Comparison of ENCODE assay signal across 2 cellular contexts in the genomic region with DNA sequence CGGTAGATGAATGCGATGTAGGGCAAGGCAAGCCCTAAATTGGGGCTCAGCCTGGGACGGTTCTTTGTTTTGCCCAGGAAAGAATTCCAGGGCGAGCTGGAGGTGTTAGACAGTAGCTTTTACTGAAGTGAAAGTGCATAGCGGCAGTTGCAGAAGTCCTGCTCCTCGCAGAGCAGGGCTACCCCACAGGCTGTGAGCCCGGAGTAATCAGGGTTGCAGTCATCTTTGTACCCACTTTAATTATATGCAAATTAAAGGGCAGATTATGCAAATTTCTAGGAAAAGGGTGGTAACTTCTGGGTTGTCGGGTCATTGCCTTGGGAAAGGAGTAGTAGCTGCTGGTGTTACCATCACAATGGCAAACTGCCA.
A peak's percentile ranks its signal among the peaks of the same experiment; 100 is the strongest.
TF ChIP-seq lines count a peak whose summit lies in the region.

No MANE protein-coding gene starts in this region.

TF ChIP-seq in GM12891, 5 proteins besides CTCF, POLR2A, EP300 and RAD21:
- no peak for TF ChIP-seq PAX5 (IDR thresholded peaks at IDR 0.05; ENCODE audit: insufficient read depth, low read length, severe bottlenecking)
- no peak; the same call in 1 of the 2 replicates for TF ChIP-seq TAF1 (IDR thresholded peaks at IDR 0.05; ENCODE audit: low read depth, low read length)
- 0 out of 2 replicates have a peak, but pooled peaks have one; percentile 27 for TF ChIP-seq POLR2AphosphoS5 (IDR thresholded peaks at IDR 0.05; ENCODE audit: low read depth, low read length)
- peak; percentile 47 for TF ChIP-seq SPI1 (IDR thresholded peaks at IDR 0.05; ENCODE audit: low read depth, low read length)
- TF ChIP-seq POU2F2 (IDR thresholded peaks at IDR 0.05; ENCODE audit: low read depth, low read length): peak; percentile 90

TF ChIP-seq in HepG2, 621 proteins besides CTCF, POLR2A, EP300 and RAD21:
- TF ChIP-seq GABPB1 (CRISPR knock-in tag; IDR thresholded peaks at IDR 0.05) (no peak), ZNF788 (CRISPR knock-in tag; IDR thresholded peaks at IDR 0.05; ENCODE audit: borderline replicate concordance) (no peak), MYNN (CRISPR knock-in tag; IDR thresholded peaks at IDR 0.05; ENCODE audit: low read depth) (no peak), TBP (CRISPR knock-in tag; IDR thresholded peaks at IDR 0.05) (no peak), ZNF234 (CRISPR knock-in tag; conservative IDR thresholded peaks at IDR 0.05) (no peak), KDM5A (IDR thresholded peaks at IDR 0.05; ENCODE audit: borderline replicate concordance, low read length) (no peak), FOXJ3 (CRISPR knock-in tag; IDR thresholded peaks at IDR 0.05; ENCODE audit: borderline replicate concordance) (no peak), ARNT2 (CRISPR knock-in tag; IDR thresholded peaks at IDR 0.05; ENCODE audit: low read depth) (no peak), SMAD1 (CRISPR knock-in tag; IDR thresholded peaks at IDR 0.05; ENCODE audit: borderline replicate concordance, low read depth) (no peak), ZNF782 (CRISPR knock-in tag; IDR thresholded peaks at IDR 0.05; ENCODE audit: borderline replicate concordance) (no peak), ATRX (CRISPR knock-in tag; IDR thresholded peaks at IDR 0.05; ENCODE audit: borderline replicate concordance) (no peak), NR2F1 (CRISPR knock-in tag; IDR thresholded peaks at IDR 0.05) (no peak), MBNL3 (CRISPR knock-in tag; conservative IDR thresholded peaks at IDR 0.05) (no peak)
- TF ChIP-seq, protein P1, sequence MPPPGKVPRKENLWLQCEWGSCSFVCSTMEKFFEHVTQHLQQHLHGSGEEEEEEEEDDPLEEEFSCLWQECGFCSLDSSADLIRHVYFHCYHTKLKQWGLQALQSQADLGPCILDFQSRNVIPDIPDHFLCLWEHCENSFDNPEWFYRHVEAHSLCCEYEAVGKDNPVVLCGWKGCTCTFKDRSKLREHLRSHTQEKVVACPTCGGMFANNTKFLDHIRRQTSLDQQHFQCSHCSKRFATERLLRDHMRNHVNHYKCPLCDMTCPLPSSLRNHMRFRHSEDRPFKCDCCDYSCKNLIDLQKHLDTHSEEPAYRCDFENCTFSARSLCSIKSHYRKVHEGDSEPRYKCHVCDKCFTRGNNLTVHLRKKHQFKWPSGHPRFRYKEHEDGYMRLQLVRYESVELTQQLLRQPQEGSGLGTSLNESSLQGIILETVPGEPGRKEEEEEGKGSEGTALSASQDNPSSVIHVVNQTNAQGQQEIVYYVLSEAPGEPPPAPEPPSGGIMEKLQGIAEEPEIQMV (CRISPR knock-in tag; IDR thresholded peaks at IDR 0.05; ENCODE audit: low read depth): no peak
- TF ChIP-seq, protein P2, sequence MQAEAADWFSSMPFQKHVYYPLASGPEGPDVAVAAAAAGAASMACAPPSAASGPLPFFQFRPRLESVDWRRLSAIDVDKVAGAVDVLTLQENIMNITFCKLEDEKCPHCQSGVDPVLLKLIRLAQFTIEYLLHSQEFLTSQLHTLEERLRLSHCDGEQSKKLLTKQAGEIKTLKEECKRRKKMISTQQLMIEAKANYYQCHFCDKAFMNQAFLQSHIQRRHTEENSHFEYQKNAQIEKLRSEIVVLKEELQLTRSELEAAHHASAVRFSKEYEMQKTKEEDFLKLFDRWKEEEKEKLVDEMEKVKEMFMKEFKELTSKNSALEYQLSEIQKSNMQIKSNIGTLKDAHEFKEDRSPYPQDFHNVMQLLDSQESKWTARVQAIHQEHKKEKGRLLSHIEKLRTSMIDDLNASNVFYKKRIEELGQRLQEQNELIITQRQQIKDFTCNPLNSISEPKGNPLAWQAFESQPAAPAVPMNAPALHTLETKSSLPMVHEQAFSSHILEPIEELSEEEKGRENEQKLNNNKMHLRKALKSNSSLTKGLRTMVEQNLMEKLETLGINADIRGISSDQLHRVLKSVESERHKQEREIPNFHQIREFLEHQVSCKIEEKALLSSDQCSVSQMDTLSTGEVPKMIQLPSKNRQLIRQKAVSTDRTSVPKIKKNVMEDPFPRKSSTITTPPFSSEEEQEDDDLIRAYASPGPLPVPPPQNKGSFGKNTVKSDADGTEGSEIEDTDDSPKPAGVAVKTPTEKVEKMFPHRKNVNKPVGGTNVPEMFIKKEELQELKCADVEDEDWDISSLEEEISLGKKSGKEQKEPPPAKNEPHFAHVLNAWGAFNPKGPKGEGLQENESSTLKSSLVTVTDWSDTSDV (CRISPR knock-in tag; IDR thresholded peaks at IDR 0.05): no peak
- TF ChIP-seq, protein P3, sequence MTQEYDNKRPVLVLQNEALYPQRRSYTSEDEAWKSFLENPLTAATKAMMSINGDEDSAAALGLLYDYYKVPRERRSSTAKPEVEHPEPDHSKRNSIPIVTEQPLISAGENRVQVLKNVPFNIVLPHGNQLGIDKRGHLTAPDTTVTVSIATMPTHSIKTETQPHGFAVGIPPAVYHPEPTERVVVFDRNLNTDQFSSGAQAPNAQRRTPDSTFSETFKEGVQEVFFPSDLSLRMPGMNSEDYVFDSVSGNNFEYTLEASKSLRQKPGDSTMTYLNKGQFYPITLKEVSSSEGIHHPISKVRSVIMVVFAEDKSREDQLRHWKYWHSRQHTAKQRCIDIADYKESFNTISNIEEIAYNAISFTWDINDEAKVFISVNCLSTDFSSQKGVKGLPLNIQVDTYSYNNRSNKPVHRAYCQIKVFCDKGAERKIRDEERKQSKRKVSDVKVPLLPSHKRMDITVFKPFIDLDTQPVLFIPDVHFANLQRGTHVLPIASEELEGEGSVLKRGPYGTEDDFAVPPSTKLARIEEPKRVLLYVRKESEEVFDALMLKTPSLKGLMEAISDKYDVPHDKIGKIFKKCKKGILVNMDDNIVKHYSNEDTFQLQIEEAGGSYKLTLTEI (CRISPR knock-in tag; conservative IDR thresholded peaks at IDR 0.05): no peak
- TF ChIP-seq, protein P4, sequence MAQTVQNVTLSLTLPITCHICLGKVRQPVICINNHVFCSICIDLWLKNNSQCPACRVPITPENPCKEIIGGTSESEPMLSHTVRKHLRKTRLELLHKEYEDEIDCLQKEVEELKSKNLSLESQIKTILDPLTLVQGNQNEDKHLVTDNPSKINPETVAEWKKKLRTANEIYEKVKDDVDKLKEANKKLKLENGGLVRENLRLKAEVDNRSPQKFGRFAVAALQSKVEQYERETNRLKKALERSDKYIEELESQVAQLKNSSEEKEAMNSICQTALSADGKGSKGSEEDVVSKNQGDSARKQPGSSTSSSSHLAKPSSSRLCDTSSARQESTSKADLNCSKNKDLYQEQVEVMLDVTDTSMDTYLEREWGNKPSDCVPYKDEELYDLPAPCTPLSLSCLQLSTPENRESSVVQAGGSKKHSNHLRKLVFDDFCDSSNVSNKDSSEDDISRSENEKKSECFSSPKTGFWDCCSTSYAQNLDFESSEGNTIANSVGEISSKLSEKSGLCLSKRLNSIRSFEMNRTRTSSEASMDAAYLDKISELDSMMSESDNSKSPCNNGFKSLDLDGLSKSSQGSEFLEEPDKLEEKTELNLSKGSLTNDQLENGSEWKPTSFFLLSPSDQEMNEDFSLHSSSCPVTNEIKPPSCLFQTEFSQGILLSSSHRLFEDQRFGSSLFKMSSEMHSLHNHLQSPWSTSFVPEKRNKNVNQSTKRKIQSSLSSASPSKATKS (CRISPR knock-in tag; IDR thresholded peaks at IDR 0.05): no peak
